Comparison of ENCODE assay signal across 1 cellular context in genomic region chr12:106247731-106248176, GRCh38.
TF ChIP-seq lines count a peak whose summit lies in the region.

CKAP4 (minus strand) TSS chr12:106248020; CDS start chr12:106247851, 169 bp downstream.

TF ChIP-seq in HepG2, 621 proteins besides CTCF, POLR2A, EP300 and RAD21 (continued from another document):
- TF ChIP-seq NPAS2 (CRISPR knock-in tag; IDR thresholded peaks at IDR 0.05; ENCODE audit: borderline replicate concordance): no peak
- TF ChIP-seq ZFX (CRISPR knock-in tag; IDR thresholded peaks at IDR 0.05; ENCODE audit: low read depth): peak; percentile 25; the same call in 1 of the 2 replicates
- TF ChIP-seq MIXL1 (CRISPR knock-in tag; IDR thresholded peaks at IDR 0.05): no peak
- no peak for TF ChIP-seq NFATC3 (CRISPR knock-in tag; IDR thresholded peaks at IDR 0.05)
- TF ChIP-seq MBNL3 (CRISPR knock-in tag; conservative IDR thresholded peaks at IDR 0.05): no peak
- TF ChIP-seq ZIK1 (CRISPR knock-in tag; IDR thresholded peaks at IDR 0.05; ENCODE audit: borderline replicate concordance, low read depth): 0 out of 2 replicates have a peak, but pooled peaks have one; percentile 23
- TF ChIP-seq CENPT (CRISPR knock-in tag; IDR thresholded peaks at IDR 0.05; ENCODE audit: low read depth): peak; percentile 57; the same call in 1 of the 2 replicates
- TF ChIP-seq ZNF687 (CRISPR knock-in tag; IDR thresholded peaks at IDR 0.05): no peak
- no peak for TF ChIP-seq ZNF496 (CRISPR knock-in tag; IDR thresholded peaks at IDR 0.05; ENCODE audit: insufficient replicate concordance)
- no peak for TF ChIP-seq HNRNPK (IDR thresholded peaks at IDR 0.05; ENCODE audit: low read depth, low read length, poor library complexity, severe bottlenecking)
- no peak for TF ChIP-seq HNF1A (IDR thresholded peaks at IDR 0.05; ENCODE audit: low read depth)
- no peak for TF ChIP-seq HNF1A (CRISPR knock-in tag; IDR thresholded peaks at IDR 0.05; ENCODE audit: borderline replicate concordance)
- no peak for TF ChIP-seq FUBP1 (CRISPR knock-in tag; IDR thresholded peaks at IDR 0.05; ENCODE audit: borderline replicate concordance)
- no peak for TF ChIP-seq POLR2AphosphoS2 (IDR thresholded peaks at IDR 0.05; ENCODE audit: low read depth, low read length)
- peak; percentile 17; the same call in 1 of the 2 replicates for TF ChIP-seq CCDC6 (CRISPR knock-in tag; IDR thresholded peaks at IDR 0.05)
- no peak for TF ChIP-seq SMAD9 (CRISPR knock-in tag; IDR thresholded peaks at IDR 0.05)
- peak; percentile 23; the same call in 1 of the 2 replicates for TF ChIP-seq HOXA3 (CRISPR knock-in tag; IDR thresholded peaks at IDR 0.05)
- no peak for TF ChIP-seq SMC3 (IDR thresholded peaks at IDR 0.05; ENCODE audit: low read length)
- no peak for TF ChIP-seq ZNF782 (CRISPR knock-in tag; IDR thresholded peaks at IDR 0.05; ENCODE audit: borderline replicate concordance)
- no peak for TF ChIP-seq ZFP36L1 (CRISPR knock-in tag; IDR thresholded peaks at IDR 0.05)
- TF ChIP-seq ZSCAN29 (CRISPR knock-in tag; conservative IDR thresholded peaks at IDR 0.05): no peak
- no peak for TF ChIP-seq PAXIP1 (CRISPR knock-in tag; conservative IDR thresholded peaks at IDR 0.05)
- no peak for TF ChIP-seq MAFG (CRISPR knock-in tag; IDR thresholded peaks at IDR 0.05)
- TF ChIP-seq SPEN (CRISPR knock-in tag; IDR thresholded peaks at IDR 0.05; ENCODE audit: low read depth): peak; percentile 39; the same call in 1 of the 2 replicates
- TF ChIP-seq KLF16 (CRISPR knock-in tag; IDR thresholded peaks at IDR 0.05): no peak
- TF ChIP-seq SMAD3 (CRISPR knock-in tag; IDR thresholded peaks at IDR 0.05): no peak
- no peak for TF ChIP-seq BRD4 (CRISPR knock-in tag; IDR thresholded peaks at IDR 0.05)
- no peak for TF ChIP-seq ZNF383 (CRISPR knock-in tag; IDR thresholded peaks at IDR 0.05; ENCODE audit: borderline replicate concordance)
- no peak for TF ChIP-seq ZNF10 (CRISPR knock-in tag; IDR thresholded peaks at IDR 0.05; ENCODE audit: borderline replicate concordance, low read depth)
- no peak for TF ChIP-seq WIZ (CRISPR knock-in tag; IDR thresholded peaks at IDR 0.05)
- no peak for TF ChIP-seq ISL2 (CRISPR knock-in tag; IDR thresholded peaks at IDR 0.05)
- 0 out of 2 replicates have a peak, but pooled peaks have one; percentile 33 for TF ChIP-seq HINFP (CRISPR knock-in tag; IDR thresholded peaks at IDR 0.05; ENCODE audit: low read depth)
- TF ChIP-seq HMGA1 (CRISPR knock-in tag; conservative IDR thresholded peaks at IDR 0.05): no peak
- TF ChIP-seq SP1 (IDR thresholded peaks at IDR 0.05): no peak
- no peak for TF ChIP-seq SP1 (CRISPR knock-in tag; IDR thresholded peaks at IDR 0.05)
- no peak for TF ChIP-seq KDM4B (CRISPR knock-in tag; IDR thresholded peaks at IDR 0.05)
- TF ChIP-seq RFXAP (CRISPR knock-in tag; IDR thresholded peaks at IDR 0.05; ENCODE audit: borderline replicate concordance): no peak
- TF ChIP-seq FIP1L1 (IDR thresholded peaks at IDR 0.05; ENCODE audit: borderline replicate concordance, insufficient read depth, low read depth, low read length): no peak
- no peak for TF ChIP-seq TAF1 (CRISPR knock-in tag; IDR thresholded peaks at IDR 0.05)
- TF ChIP-seq YEATS4 (CRISPR knock-in tag; IDR thresholded peaks at IDR 0.05; ENCODE audit: borderline replicate concordance): peak; percentile 7; the same call in 1 of the 2 replicates
- no peak for TF ChIP-seq ZNF788 (CRISPR knock-in tag; IDR thresholded peaks at IDR 0.05; ENCODE audit: borderline replicate concordance)
- TF ChIP-seq MAF1 (CRISPR knock-in tag; IDR thresholded peaks at IDR 0.05; ENCODE audit: borderline replicate concordance): no peak
- no peak; the same call in 1 of the 2 replicates for TF ChIP-seq ZBTB25 (CRISPR knock-in tag; IDR thresholded peaks at IDR 0.05)
